In the genomic region with DNA sequence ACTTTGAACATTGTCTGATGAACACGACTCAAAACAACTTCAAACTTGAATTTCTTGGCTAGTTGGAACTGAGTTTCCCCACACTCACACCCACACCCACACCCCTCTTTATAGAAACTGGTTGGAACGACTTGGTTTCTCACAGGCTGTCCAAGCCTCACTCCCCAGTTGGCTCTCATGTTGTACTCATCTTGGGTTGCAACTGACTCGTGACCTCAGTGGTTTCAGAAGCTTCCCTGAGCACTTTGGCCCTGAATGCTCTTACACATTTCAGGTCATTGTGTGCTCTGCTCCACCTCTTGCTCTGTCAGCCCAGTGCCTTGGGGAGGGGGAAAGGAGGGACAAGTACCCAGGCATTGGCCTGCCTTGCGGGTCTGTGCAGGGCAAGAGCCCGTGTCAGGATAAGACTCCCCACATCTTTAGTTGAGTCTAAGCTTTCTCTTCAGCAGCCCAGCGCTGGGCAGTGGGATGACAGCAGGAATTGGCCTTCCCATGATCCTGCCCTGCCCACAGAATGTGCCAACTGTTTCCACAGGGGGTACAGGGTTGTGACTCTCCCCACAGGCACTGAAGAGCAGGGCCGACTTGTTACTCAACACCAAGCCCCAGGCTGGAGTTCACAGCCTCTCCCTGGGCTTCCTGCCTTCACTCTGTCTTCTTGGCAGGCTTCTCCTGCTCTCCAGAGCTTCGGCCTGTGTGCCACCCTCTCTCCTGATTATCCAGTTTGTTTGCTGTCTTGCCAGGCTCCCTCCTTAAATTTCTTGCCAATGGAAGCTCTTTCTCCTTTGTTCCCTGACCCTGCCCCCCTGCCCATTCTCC, we compare ENCODE assay signal across 8 cellular contexts.
DNase-seq lines count a peak whose midpoint lies in the region; ATAC-seq, FAIRE-seq and TF ChIP-seq lines count a peak whose summit lies in the region.

No MANE protein-coding gene starts in this region.

- H3F3A ChIP-seq in GM23248 (ENCODE audit: insufficient read depth): peaks cover 12% of the 10 kb centered on the region; the same call in 1 of the 2 replicates

- H3K9me3 ChIP-seq in CD4-positive, alpha-beta T cell (ENCODE audit: control insufficient read depth, low read length): no peaks in the 10 kb centered on the region
- no peaks in the 10 kb centered on the region for H3K9me3 ChIP-seq in GM23248 (ENCODE audit: low read depth)

- TF ChIP-seq CTCF in CD4-positive, alpha-beta T cell (IDR thresholded peaks at IDR 0.05): no peak
- TF ChIP-seq CTCF in D721Med (IDR thresholded peaks at IDR 0.05; ENCODE audit: insufficient read depth, missing control alignments): no peak

- POLR2A ChIA-PET in CD4-positive, alpha-beta T cell (lab: Charles Lee): no interaction called here

- peak overlapping the region; percentile 43 for H3K4me2 ChIP-seq in GM23248 (ENCODE audit: unreplicated experiment)

- H3K79me2 ChIP-seq in GM23248 (ENCODE audit: insufficient read depth): no peaks in the 10 kb centered on the region

- no peak overlapping the region for H3K4me3 ChIP-seq in GM23248

- no peak overlapping the region for H3K27ac ChIP-seq in CD4-positive, alpha-beta T cell (ENCODE audit: low read depth, low read length)
- H3K27ac ChIP-seq in GM23248 (peak overlapping the region; percentile 72), substantia nigra (ENCODE audit: low read depth, low read length, poor library complexity, severe bottlenecking) (peak overlapping the region; percentile 62)

- peaks cover 32% of the 10 kb centered on the region for H3K4me1 ChIP-seq in GM23248 (ENCODE audit: insufficient read depth)

- peaks cover 4% of the 10 kb centered on the region for H3K27me3 Mint-ChIP-seq in CD4-positive, alpha-beta T cell
- peaks cover 3% of the 10 kb centered on the region for H3K27me3 Mint-ChIP-seq in activated T-helper 1 cell treated with anti-CD3 and anti-CD28 coated beads, Interleukin-12 subunit alpha, Interleukin-12 subunit beta, Interleukin-2, Interleukin-4 antibody, amounts not matched to agents 30 ng/mL and 10 ng/mL and 1 ng/mL, durations not matched to agents 14 hours and 24 hours and 36 hours (ENCODE audit: insufficient read depth)

- CTCF ChIA-PET in CD4-positive, alpha-beta T cell (lab: Charles Lee): no interaction called here

- H3K36me3 Mint-ChIP-seq in CD4-positive, alpha-beta T cell (ENCODE audit: low read depth): no peaks in the 10 kb centered on the region
- H3K36me3 Mint-ChIP-seq in activated T-helper 1 cell treated with anti-CD3 and anti-CD28 coated beads, Interleukin-12 subunit alpha, Interleukin-12 subunit beta, Interleukin-2, Interleukin-4 antibody, amounts not matched to agents 30 ng/mL and 10 ng/mL and 1 ng/mL, durations not matched to agents 14 hours and 24 hours and 36 hours (ENCODE audit: low read depth): no peaks in the 10 kb centered on the region

- in situ Hi-C loops in GM23248 (cut with MboI): no loop called here

- no peak for DNase-seq in CD4-positive, alpha-beta T cell
- DNase-seq in GM23248: peak; percentile 91
- no peak for DNase-seq in activated T-helper 1 cell treated with anti-CD3 and anti-CD28 coated beads, Interleukin-12 subunit alpha, Interleukin-12 subunit beta, Interleukin-2, Interleukin-4 antibody, amounts not matched to agents 30 ng/mL and 10 ng/mL and 1 ng/mL, durations not matched to agents 14 hours and 24 hours and 36 hours (ENCODE audit: low spot score)
- peak; percentile 54 for DNase-seq in left ventricle myocardium superior
- DNase-seq in substantia nigra (lab: John Stamatoyannopoulos, UW): peak in 37 of 49 donors; percentile 16 to 80 (median 60)
- no peak for DNase-seq in D721Med (ENCODE audit: insufficient read length, low spot score)
- DNase-seq in foreskin melanocyte: no peak
- no peak for DNase-seq in COLO829 (ENCODE audit: low spot score)

- no peaks in the 10 kb centered on the region for H3K36me3 ChIP-seq in GM23248 (ENCODE audit: low read depth)

- no peaks in the 10 kb centered on the region for H3K27me3 ChIP-seq in CD4-positive, alpha-beta T cell (ENCODE audit: control insufficient read depth, insufficient read depth, low read length)
- H3K27me3 ChIP-seq in GM23248 (replicated peaks; ENCODE audit: insufficient read depth): no peaks in the 10 kb centered on the region

- H3K9me2 ChIP-seq in GM23248 (ENCODE audit: insufficient read depth): no peaks in the 10 kb centered on the region

- H3K9me3 Mint-ChIP-seq in CD4-positive, alpha-beta T cell: no peaks in the 10 kb centered on the region
- H3K9me3 Mint-ChIP-seq in activated T-helper 1 cell treated with anti-CD3 and anti-CD28 coated beads, Interleukin-12 subunit alpha, Interleukin-12 subunit beta, Interleukin-2, Interleukin-4 antibody, amounts not matched to agents 30 ng/mL and 10 ng/mL and 1 ng/mL, durations not matched to agents 14 hours and 24 hours and 36 hours: peaks cover 4% of the 10 kb centered on the region

- H4K20me1 ChIP-seq in GM23248 (ENCODE audit: insufficient read depth): no peaks in the 10 kb centered on the region

- intact Hi-C loops in CD4-positive, alpha-beta T cell (cut with DNase I, micrococcal nuclease): no loop called here
- intact Hi-C loops in activated T-helper 1 cell treated with anti-CD3 and anti-CD28 coated beads, Interleukin-12 subunit alpha, Interleukin-12 subunit beta, Interleukin-2, Interleukin-4 antibody, amounts not matched to agents 30 ng/mL and 10 ng/mL and 1 ng/mL, durations not matched to agents 14 hours and 24 hours and 36 hours (cut with micrococcal nuclease): no loop called here
- intact Hi-C loops in left ventricle myocardium superior (cut with micrococcal nuclease): no loop called here

- ATAC-seq in CD4-positive, alpha-beta T cell (ENCODE audit: poor library complexity): no peak
- ATAC-seq in left ventricle myocardium superior: peak; percentile 94

- H3K27ac Mint-ChIP-seq in CD4-positive, alpha-beta T cell: peak overlapping the region; percentile 66
- peak overlapping the region; percentile 26 for H3K27ac Mint-ChIP-seq in activated T-helper 1 cell treated with anti-CD3 and anti-CD28 coated beads, Interleukin-12 subunit alpha, Interleukin-12 subunit beta, Interleukin-2, Interleukin-4 antibody, amounts not matched to agents 30 ng/mL and 10 ng/mL and 1 ng/mL, durations not matched to agents 14 hours and 24 hours and 36 hours

- no peak overlapping the region for H3K4me3 Mint-ChIP-seq in CD4-positive, alpha-beta T cell
- H3K4me3 Mint-ChIP-seq in activated T-helper 1 cell treated with anti-CD3 and anti-CD28 coated beads, Interleukin-12 subunit alpha, Interleukin-12 subunit beta, Interleukin-2, Interleukin-4 antibody, amounts not matched to agents 30 ng/mL and 10 ng/mL and 1 ng/mL, durations not matched to agents 14 hours and 24 hours and 36 hours: no peak overlapping the region

- H3K9ac ChIP-seq in GM23248: peak overlapping the region; percentile 45

- no peaks in the 10 kb centered on the region for H3K4me1 Mint-ChIP-seq in CD4-positive, alpha-beta T cell (ENCODE audit: low read depth)
- peaks cover 5% of the 10 kb centered on the region for H3K4me1 Mint-ChIP-seq in activated T-helper 1 cell treated with anti-CD3 and anti-CD28 coated beads, Interleukin-12 subunit alpha, Interleukin-12 subunit beta, Interleukin-2, Interleukin-4 antibody, amounts not matched to agents 30 ng/mL and 10 ng/mL and 1 ng/mL, durations not matched to agents 14 hours and 24 hours and 36 hours (ENCODE audit: low read depth)

- H2AFZ ChIP-seq in GM23248: peak overlapping the region; percentile 60

- WGBS in GM23248 (ENCODE audit: low coverage in 1 of 2, low lambda C conversion rate in 2 of 2, missing lambda C conversion rate in 2 of 2), 2 experiments: 7 to 12% methylated on average over 8 of the region's 8 CpGs

- FAIRE-seq in D721Med (lab: Jason Lieb, UNC): no peak

Comparison
In these comparisons a context has a peak if more than half of its experiments do, and no peak if none do; other contexts are left out.
1. DNase-seq: peak in GM23248 (single experiment), left ventricle myocardium superior (single experiment) and substantia nigra (37 of 49); none in CD4-positive, alpha-beta T cell (0 of 10), activated T-helper 1 cell treated with anti-CD3 and anti-CD28 coated beads, Interleukin-12 subunit alpha, Interleukin-12 subunit beta, Interleukin-2, Interleukin-4 antibody, amounts not matched to agents 30 ng/mL and 10 ng/mL and 1 ng/mL, durations not matched to agents 14 hours and 24 hours and 36 hours (single experiment), D721Med (single experiment), foreskin melanocyte (single experiment) and COLO829 (single experiment).